Comparison of ENCODE assay signal across 20 cellular contexts in the genomic region with DNA sequence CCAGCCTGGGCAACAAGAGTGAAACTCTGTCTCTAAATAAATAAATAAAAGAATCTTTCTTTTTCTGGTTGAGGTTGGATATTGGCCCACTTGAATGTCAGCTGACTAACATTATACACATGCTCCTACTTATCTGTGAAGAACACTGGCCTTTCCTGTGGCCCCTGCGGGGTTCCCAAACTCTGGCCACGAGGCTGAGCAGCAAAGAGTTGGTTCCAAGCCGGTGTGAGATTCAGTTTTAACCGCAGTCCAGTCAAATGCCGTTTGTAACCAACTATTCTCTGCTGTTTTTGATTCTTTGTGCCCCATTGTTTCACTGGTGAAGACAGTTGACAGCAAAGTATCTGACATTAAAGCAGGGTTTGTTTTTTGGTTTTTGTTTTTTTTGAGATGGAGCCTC. TPM values are rescaled to one million over a fixed set of nuclear protein-coding genes. Genes with fewer than 3 reads are reported as not detected.
DNase-seq lines count a peak whose midpoint lies in the region; ATAC-seq, FAIRE-seq and TF ChIP-seq lines count a peak whose summit lies in the region.
"Had no signal": no experiment of that assay in that cellular context is flagged by ENCODE, and none has a peak within 500 bp of the region (broad histone marks: within the 10 kb centered on the region; RNA-seq: fewer than 3 reads in every experiment).

No MANE protein-coding gene starts in this region.

- H3K9ac ChIP-seq in IMR-90 (ENCODE audit: low read depth, low read length), result no peak overlapping the region
- no peak overlapping the region for H3K9ac ChIP-seq in K562 (ENCODE audit: insufficient read depth in 1 of 2, low read depth in 2 of 2, low read length in 2 of 2)
- H3K9ac ChIP-seq in mesenchymal stem cell (ENCODE audit: low read length), result no peak overlapping the region

- H4K5ac ChIP-seq in IMR-90 (ENCODE audit: low read depth, low read length), result no peak overlapping the region

- ATAC-seq in IMR-90 (ENCODE audit: low read depth) (no peak), K562 (peak; percentile 13; the same call in 1 of the 3 replicates), heart right ventricle (no peak), HG02763 (IDR thresholded peaks at IDR 0.05; ENCODE audit: unreplicated experiment) (no peak), HG03045 (IDR thresholded peaks at IDR 0.05; ENCODE audit: unreplicated experiment) (no peak)

- no TSS peak for BruUV-seq in IMR-90 (replicated peaks; lab: Mats Ljungman, UMichigan)
- no TSS peak for BruUV-seq in K562 (replicated peaks; lab: Mats Ljungman, UMichigan)

- H2BK5ac ChIP-seq in IMR-90 (ENCODE audit: low read depth, low read length, poor library complexity, severe bottlenecking) (no peak overlapping the region), mesenchymal stem cell (ENCODE audit: low read depth, low read length, poor library complexity, severe bottlenecking) (no peak overlapping the region)

- no peaks in the 10 kb centered on the region for H3K9me3 ChIP-seq in IMR-90 (ENCODE audit: control insufficient read depth, insufficient read depth, low read length)
- no peaks in the 10 kb centered on the region for H3K9me3 ChIP-seq in K562 (replicated peaks; ENCODE audit: control insufficient read depth, insufficient read depth, low read depth, low read length)
- H3K9me3 ChIP-seq in mesenchymal stem cell (ENCODE audit: control insufficient read depth, low read length), result no peaks in the 10 kb centered on the region
- no peaks in the 10 kb centered on the region for H3K9me3 ChIP-seq in heart right ventricle

- peaks cover 17% of the 10 kb centered on the region for H3K4me1 ChIP-seq in IMR-90 (ENCODE audit: control insufficient read depth, insufficient read depth, low read length)
- peaks cover 15 to 41% of the 10 kb centered on the region in 2 experiments for H3K4me1 ChIP-seq in K562 (replicated peaks in 1 of 2; ENCODE audit: control insufficient read depth in 2 of 2, insufficient read depth in 2 of 2, low read length in 2 of 2)
- peaks cover 15% of the 10 kb centered on the region for H3K4me1 ChIP-seq in mesenchymal stem cell (ENCODE audit: control insufficient read depth, insufficient read depth, low read depth, low read length)
- H3K4me1 ChIP-seq in heart right ventricle, result peaks cover 12 to 25% (median 18%) of the 10 kb centered on the region in 9 donors

- TF ChIP-seq RAD21 in IMR-90 (IDR thresholded peaks at IDR 0.05; ENCODE audit: low read length) (no peak), K562 (CRISPR knock-in tag; conservative IDR thresholded peaks at IDR 0.05 in 1 of 2, IDR thresholded peaks at IDR 0.05 in 1 of 2) (no peak)

- TF ChIP-seq POLR2A in IMR-90 (IDR thresholded peaks at IDR 0.05; ENCODE audit: low read depth, low read length) (no peak), K562 (conservative IDR thresholded peaks at IDR 0.05) (no peak), erythroblast (IDR thresholded peaks at IDR 0.05; ENCODE audit: low read length) (no peak)

- peaks cover 19% of the 10 kb centered on the region for H3K9me1 ChIP-seq in IMR-90 (ENCODE audit: insufficient read depth, low read length)
- peaks cover 1% of the 10 kb centered on the region for H3K9me1 ChIP-seq in K562 (ENCODE audit: control insufficient read depth, insufficient read depth, low read length)

- H2BK15ac ChIP-seq in IMR-90 (ENCODE audit: low read depth, low read length) (no peak overlapping the region), mesenchymal stem cell (ENCODE audit: low read depth, poor library complexity, severe bottlenecking) (peak overlapping the region; percentile 26)

- intact Hi-C loops in IMR-90 (cut with micrococcal nuclease), result no loop called here
- intact Hi-C loops in K562 (cut with micrococcal nuclease), result no loop called here
- intact Hi-C loops in heart right ventricle (cut with DNase I), result no loop called here

- H3K4me3 ChIP-seq in IMR-90 (ENCODE audit: insufficient read depth, low read depth, low read length), result no peak overlapping the region
- H3K4me3 ChIP-seq in K562, result no peak overlapping the region
- no peak overlapping the region for H3K4me3 ChIP-seq in mesenchymal stem cell (ENCODE audit: insufficient read depth in 1 of 2, low read depth in 1 of 2, low read length in 2 of 2)
- H3K4me3 ChIP-seq in heart right ventricle, result no peak overlapping the region

- H2BK20ac ChIP-seq in IMR-90 (ENCODE audit: low read depth, low read length), result no peak overlapping the region

- no peak overlapping the region for H2BK120ac ChIP-seq in IMR-90 (ENCODE audit: low read depth, low read length)
- peak overlapping the region; percentile 77 for H2BK120ac ChIP-seq in mesenchymal stem cell (ENCODE audit: low read depth, low read length)

- H2AK9ac ChIP-seq in IMR-90 (replicated peaks; ENCODE audit: low read depth, low read length, poor library complexity), result no peak overlapping the region

- H4K8ac ChIP-seq in IMR-90 (ENCODE audit: low read depth in 2 of 2, low read length in 2 of 2) (no peak overlapping the region), mesenchymal stem cell (ENCODE audit: low read length) (no peak overlapping the region)

- no CpG with 5 or more reads among the region's 5 CpGs for WGBS in IMR-90 (ENCODE audit: extremely low coverage in 2 of 2, insufficient read length in 1 of 2), 2 experiments
- 21% methylated on average over 5 of the region's 5 CpGs for WGBS in K562 (ENCODE audit: insufficient coverage, low coverage, missing lambda C conversion rate)
- 87% methylated on average over 5 of the region's 5 CpGs for WGBS in mesenchymal stem cell
- 78% methylated on average over 5 of the region's 5 CpGs for WGBS in heart right ventricle, 2 donors

- in situ Hi-C loops in IMR-90 (cut with MboI; ENCODE audit: low sequenced_read_pairs), result no loop called here
- in situ Hi-C loops in SK-MEL-5 (cut with HindIII; ENCODE audit: low pct_unique_long_range_greater_than_20kb, low sequenced_read_pairs), result no loop called here
- in situ Hi-C loops in K562 (cut with MboI), result no loop called here

- H3K18ac ChIP-seq in IMR-90 (ENCODE audit: low read depth, low read length), result no peak overlapping the region
- H3K18ac ChIP-seq in mesenchymal stem cell (ENCODE audit: low read depth in 1 of 2, low read length in 2 of 2), result no peak overlapping the region

- no peaks in the 10 kb centered on the region for H3K27me3 ChIP-seq in IMR-90 (ENCODE audit: control insufficient read depth, insufficient read depth, low read length)
- no peaks in the 10 kb centered on the region for H3K27me3 ChIP-seq in K562 (ENCODE audit: control insufficient read depth in 2 of 2, insufficient read depth in 2 of 2, low read length in 2 of 2)
- H3K27me3 ChIP-seq in mesenchymal stem cell (ENCODE audit: control insufficient read depth in 1 of 2, insufficient read depth in 1 of 2, low read length in 2 of 2), result no peaks in the 10 kb centered on the region
- H3K27me3 ChIP-seq in heart right ventricle, result no peaks in the 10 kb centered on the region

- H3K14ac ChIP-seq in IMR-90 (replicated peaks; ENCODE audit: low read depth, low read length) (no peak overlapping the region), mesenchymal stem cell (ENCODE audit: low read length in 2 of 2) (no peak overlapping the region)

- H3K4ac ChIP-seq in IMR-90 (ENCODE audit: low read depth, low read length) (peak overlapping the region; percentile 5; the same call in 1 of the 2 replicates), mesenchymal stem cell (ENCODE audit: low read depth in 1 of 2, low read length in 2 of 2) (peak overlapping the region in 1 of 2 experiments; percentile 48)

- H3K79me1 ChIP-seq in IMR-90 (ENCODE audit: low read depth in 1 of 2, low read length in 2 of 2) (peaks cover 5 to 29% of the 10 kb centered on the region in 2 experiments; a peak in 2 of 4 replicates), mesenchymal stem cell (replicated peaks; ENCODE audit: low read length, poor library complexity, severe bottlenecking) (peaks cover 6% of the 10 kb centered on the region)

- no peaks in the 10 kb centered on the region for H4K20me1 ChIP-seq in IMR-90 (ENCODE audit: insufficient read depth, low read length)
- H4K20me1 ChIP-seq in K562 (replicated peaks; ENCODE audit: control insufficient read depth, insufficient read depth, low read length), result no peaks in the 10 kb centered on the region

- H3K36me3 ChIP-seq in IMR-90 (ENCODE audit: control insufficient read depth, insufficient read depth, low read length) (no peaks in the 10 kb centered on the region), K562 (ENCODE audit: control insufficient read depth, insufficient read depth, low read length) (peaks cover 29% of the 10 kb centered on the region), mesenchymal stem cell (ENCODE audit: control insufficient read depth in 1 of 2, insufficient read depth in 2 of 2, low read depth in 1 of 2, low read length in 2 of 2) (peaks cover 0 to 4% of the 10 kb centered on the region in 2 experiments), heart right ventricle (no peaks in the 10 kb centered on the region)

- peak; percentile 46 for FAIRE-seq in K562 (lab: Jason Lieb, UNC)
- FAIRE-seq: H54 had no signal

- H3K23ac ChIP-seq in IMR-90 (ENCODE audit: low read depth, low read length) (no peak overlapping the region), mesenchymal stem cell (ENCODE audit: low read length in 2 of 2) (no peak overlapping the region)

- dilution Hi-C loops in IMR-90 (cut with HindIII; ENCODE audit: low sequenced_read_pairs, unreplicated experiment), result no loop called here

- H2AFZ ChIP-seq in IMR-90 (replicated peaks; ENCODE audit: low read length, poor library complexity) (no peak overlapping the region), K562 (ENCODE audit: low read depth, low read length) (peak overlapping the region; percentile 33; the same call in 1 of the 2 replicates), mesenchymal stem cell (ENCODE audit: low read depth, low read length) (no peak overlapping the region)

- CTCF ChIA-PET in IMR-90 (lab: Yijun Ruan, JAX), result no interaction called here
- CTCF ChIA-PET in K562 (lab: Yijun Ruan, JAX; ENCODE audit: low intra/inter-chr PET ratio), result no interaction called here

- POLR2A ChIA-PET in IMR-90 (lab: Charles Lee; ENCODE audit: unreplicated experiment), result no interaction called here
- POLR2A ChIA-PET in K562 (lab: Yijun Ruan, JAX), result interaction anchor here (1.0 kb wide), 1 partner anchor 9 kb away, joined by 3 read pairs; no protein-coding TSS in a partner anchor

- no peak overlapping the region; the same call in 1 of the 2 replicates for H4K91ac ChIP-seq in IMR-90 (ENCODE audit: insufficient read depth, low read depth, low read length)
- no peak overlapping the region for H4K91ac ChIP-seq in mesenchymal stem cell (ENCODE audit: low read length)

- DNase-seq in IMR-90, result no peak
- peak; percentile 96 for DNase-seq in SK-MEL-5 (ENCODE audit: low read depth, low spot score)
- peak in 2 of 4 experiments; percentile 42 to 66 for DNase-seq in K562 (ENCODE audit: extremely low read depth in 1 of 4, low spot score in 3 of 4)
- no peak for DNase-seq in mesenchymal stem cell
- no peak for DNase-seq in heart right ventricle
- no peak for DNase-seq in erythroblast (lab: John Stamatoyannopoulos, UW)
- DNase-seq: CD4-positive, CD25-positive, alpha-beta regulatory T cell; COR-L47; DMS79; Karpas-422; MV-4-11; NCI-H1105 treated with DMSO at 0.1 percent for 48 hours; NCI-H2029 treated with DMSO at 0.1 percent for 48 hours; NCI-H2171 treated with DMSO at 0.1 percent for 48 hours; NCI-H524 treated with DMSO at 0.1 percent for 48 hours; RPMI8226 had no signal

- TF ChIP-seq EP300 in K562 (IDR thresholded peaks at IDR 0.05; ENCODE audit: low read length), result no peak; the same call in 1 of the 2 replicates

- H3K56ac ChIP-seq in IMR-90 (ENCODE audit: extremely low read depth, insufficient read depth, low read length), result no peak overlapping the region

- H2AK5ac ChIP-seq in IMR-90 (ENCODE audit: low read depth, low read length) (peak overlapping the region; percentile 30; the same call in 1 of the 2 replicates), mesenchymal stem cell (ENCODE audit: low read length, severe bottlenecking) (no peak overlapping the region)

- H3K4me2 ChIP-seq in IMR-90 (ENCODE audit: low read depth, low read length), result no peak overlapping the region
- H3K4me2 ChIP-seq in K562 (ENCODE audit: insufficient read depth, low read length), result no peak overlapping the region; the same call in 1 of the 2 replicates
- H3K4me2 ChIP-seq in mesenchymal stem cell (ENCODE audit: low read length, poor library complexity, severe bottlenecking), result no peak overlapping the region

- peak overlapping the region in 1 of 2 experiments; percentile 38 for H2BK12ac ChIP-seq in mesenchymal stem cell (ENCODE audit: low read length in 2 of 2)

- H3K27ac ChIP-seq in IMR-90 (ENCODE audit: insufficient read depth, low read length), result no peak overlapping the region
- peak overlapping the region; percentile 53; the same call in 1 of the 3 replicates for H3K27ac ChIP-seq in K562 (ENCODE audit: extremely low read depth, low read depth, low read length)
- H3K27ac ChIP-seq in mesenchymal stem cell (ENCODE audit: low read length, poor library complexity, severe bottlenecking), result no peak overlapping the region
- H3K27ac ChIP-seq in heart right ventricle, result no peak overlapping the region

- peaks cover 3% of the 10 kb centered on the region; the same call in 1 of the 3 replicates for H3K79me2 ChIP-seq in K562 (ENCODE audit: control insufficient read depth, insufficient read depth, low read length)

- no peak for TF ChIP-seq CTCF in IMR-90 (conservative IDR thresholded peaks at IDR 0.05; ENCODE audit: low read depth, low read length)
- TF ChIP-seq CTCF in K562 (IDR thresholded peaks at IDR 0.05 in 2 of 3, conservative IDR thresholded peaks at IDR 0.05 in 1 of 3; ENCODE audit: insufficient read depth in 2 of 3, low read depth in 1 of 3, low read length in 3 of 3), result no peak
- no peak for TF ChIP-seq CTCF in heart right ventricle (IDR thresholded peaks at IDR 0.05)

RNA-seq across cellular contexts. Expression of gene ETV4, which starts 11.2 kb away (rescaled TPM):
- total RNA-seq in IMR-90 (2012; rRNA removed), result 3.3 and 4.3 TPM in 2 replicates
- 12.7 and 13.2 TPM in 2 replicates for polyA plus RNA-seq in IMR-90 (2012; rRNA removed)
- 9.5 TPM in 2 replicates for polyA plus RNA-seq in IMR-90 (2012; cell fraction: cytosol; rRNA removed)
- polyA plus RNA-seq in IMR-90 (2012; cell fraction: nucleus; rRNA removed; ENCODE audit: low replicate concordance), result 17.9 and 24.9 TPM in 2 replicates
- total RNA-seq in SK-MEL-5 (2014; rRNA removed; shearing (Covaris generic)), result 154 and 164 TPM in 2 replicates
- 199 and 243 TPM in 2 replicates for polyA plus RNA-seq in SK-MEL-5 (2015; cell fraction: cytosol; rRNA removed)
- 215 and 216 TPM in 2 replicates for polyA plus RNA-seq in SK-MEL-5 (2015; cell fraction: nucleus; rRNA removed)
- total RNA-seq in K562 (2011; cell fraction: chromatin; rRNA removed; ENCODE audit: low replicate concordance), result 23.1 and 47.9 TPM in 2 replicates
- 29.0 and 36.8 TPM in 2 replicates for total RNA-seq in K562 (2011; cell fraction: nucleolus; rRNA removed)
- 31.4 and 33.5 TPM in 2 replicates for total RNA-seq in K562 (2011; cell fraction: nucleoplasm; rRNA removed)
- total RNA-seq in K562 (2014; rRNA removed), result 49.5 and 73.9 TPM in 2 replicates
- 16.6 and 19.8 TPM in 2 replicates for total RNA-seq in K562 (2014; rRNA removed; fragmentation: Illumina TruSeq; extraction: Trizol)
- total RNA-seq in K562 (2015; rRNA removed; fragmentation: Illumina TruSeq; extraction: Trizol), result 27.7 and 28.2 TPM in 2 replicates
- 65.2 and 66.3 TPM in 2 replicates for total RNA-seq in K562 (2021)
- 27.0 and 35.6 TPM in 2 replicates for polyA plus RNA-seq in K562 (2011; rRNA removed)
- polyA plus RNA-seq in K562 (2011; cell fraction: cytosol; rRNA removed), result 29.9 and 46.7 TPM in 2 replicates
- 47.1 and 79.3 TPM in 2 replicates for polyA plus RNA-seq in K562 (2011; cell fraction: nucleus; rRNA removed)
- 52.8 and 66.3 TPM in 2 replicates for polyA plus RNA-seq in K562 (2012)
- polyA plus RNA-seq in K562 (2014; fragmentation: Illumina TruSeq; extraction: Trizol), result 64.1 and 67.3 TPM in 2 replicates
- 1 to 10 TPM; 5.5 to 7.6 TPM for polyA plus RNA-seq in K562 (2014; fragmentation: Nextera tagmentation; extraction: Ambion mirVana)
- 45.4 and 47.1 TPM in 2 replicates for polyA plus RNA-seq in K562 (2014; rRNA removed)
- 16.2 and 16.4 TPM in 2 replicates for polyA minus RNA-seq in K562 (2011; rRNA and poly(A)+ RNA removed)
- 24.0 and 25.6 TPM in 2 replicates for polyA minus RNA-seq in K562 (2011; cell fraction: cytosol; rRNA and poly(A)+ RNA removed)
- polyA minus RNA-seq in K562 (2011; cell fraction: nucleus; rRNA and poly(A)+ RNA removed), result 8.8 and 11.0 TPM in 2 replicates
- 25.3 TPM for polyA plus RNA-seq in mesenchymal stem cell (2013, experiment 1 of 2)
- 24.1 TPM for polyA plus RNA-seq in mesenchymal stem cell (2013, experiment 2 of 2)
- 1 to 10 TPM in 3 of 10 donors, under 1 TPM in 6, not detected in 1; 0.40 to 1.6 (median 0.76) TPM for total RNA-seq in heart right ventricle
- 1 to 10 TPM in 1 of 2 donors, under 1 TPM in 1; 0.59 to 2.8 TPM for polyA plus RNA-seq in heart right ventricle
- total RNA-seq: CD4-positive, CD25-positive, alpha-beta regulatory T cell had no signal
- polyA plus RNA-seq: CD4-positive, CD25-positive, alpha-beta regulatory T cell; IgD-negative memory B cell had no signal

RNA-seq across cellular contexts. Expression of gene DHX8, which starts 51.1 kb away (rescaled TPM):
- total RNA-seq in IMR-90 (2012; rRNA removed) (50.0 TPM in 2 replicates), K562 (2014; rRNA removed) (26.1 and 29.3 TPM in 2 replicates), K562 (2014; rRNA removed; fragmentation: Illumina TruSeq; extraction: Trizol) (26.5 and 28.3 TPM in 2 replicates), K562 (2015; rRNA removed; fragmentation: Illumina TruSeq; extraction: Trizol) (25.6 and 29.2 TPM in 2 replicates), K562 (2021) (32.4 and 42.5 TPM in 2 replicates), heart right ventricle (10 to 100 TPM; 22.4 to 42.0 (median 29.0) TPM)
- polyA plus RNA-seq in IMR-90 (2012; rRNA removed) (21.8 and 22.6 TPM in 2 replicates), K562 (2011; rRNA removed) (21.7 and 22.7 TPM in 2 replicates), K562 (2014; fragmentation: Illumina TruSeq; extraction: Trizol) (27.2 and 27.7 TPM in 2 replicates), K562 (2014; fragmentation: Nextera tagmentation; extraction: Ambion mirVana) (10 to 100 TPM; 23.1 to 24.5 TPM), K562 (2014; rRNA removed) (16.7 TPM in 2 replicates), heart right ventricle (10 to 100 TPM; 19.2 to 24.8 TPM)
- polyA plus RNA-seq in IMR-90 (2012; cell fraction: cytosol; rRNA removed), result 8.8 and 12.4 TPM in 2 replicates
- polyA plus RNA-seq in IMR-90 (2012; cell fraction: nucleus; rRNA removed; ENCODE audit: low replicate concordance), result 14.1 and 32.4 TPM in 2 replicates
- total RNA-seq in SK-MEL-5 (2014; rRNA removed; shearing (Covaris generic)), result 41.7 and 46.3 TPM in 2 replicates
- 30.5 and 35.1 TPM in 2 replicates for polyA plus RNA-seq in SK-MEL-5 (2015; cell fraction: cytosol; rRNA removed)
- polyA plus RNA-seq in SK-MEL-5 (2015; cell fraction: nucleus; rRNA removed), result 19.6 and 29.9 TPM in 2 replicates
- total RNA-seq in K562 (2011; cell fraction: chromatin; rRNA removed; ENCODE audit: low replicate concordance), result 44.2 and 47.1 TPM in 2 replicates
- total RNA-seq in K562 (2011; cell fraction: nucleolus; rRNA removed), result 25.9 and 26.3 TPM in 2 replicates
- 27.6 and 28.8 TPM in 2 replicates for total RNA-seq in K562 (2011; cell fraction: nucleoplasm; rRNA removed)
- polyA plus RNA-seq in K562 (2011; cell fraction: cytosol; rRNA removed), result 19.2 and 23.4 TPM in 2 replicates
- 19.4 and 19.6 TPM in 2 replicates for polyA plus RNA-seq in K562 (2011; cell fraction: nucleus; rRNA removed)
- 17.2 and 19.9 TPM in 2 replicates for polyA plus RNA-seq in K562 (2012)
- 57.1 and 57.6 TPM in 2 replicates for polyA minus RNA-seq in K562 (2011; rRNA and poly(A)+ RNA removed)
- 21.8 and 23.5 TPM in 2 replicates for polyA minus RNA-seq in K562 (2011; cell fraction: cytosol; rRNA and poly(A)+ RNA removed)
- 13.1 and 18.3 TPM in 2 replicates for polyA minus RNA-seq in K562 (2011; cell fraction: nucleus; rRNA and poly(A)+ RNA removed)
- 28.3 TPM for polyA plus RNA-seq in mesenchymal stem cell (2013, experiment 1 of 2)
- polyA plus RNA-seq in mesenchymal stem cell (2013, experiment 2 of 2), result 28.4 TPM
